24 cellular contexts compared by ENCODE assay signal in the genomic region with DNA sequence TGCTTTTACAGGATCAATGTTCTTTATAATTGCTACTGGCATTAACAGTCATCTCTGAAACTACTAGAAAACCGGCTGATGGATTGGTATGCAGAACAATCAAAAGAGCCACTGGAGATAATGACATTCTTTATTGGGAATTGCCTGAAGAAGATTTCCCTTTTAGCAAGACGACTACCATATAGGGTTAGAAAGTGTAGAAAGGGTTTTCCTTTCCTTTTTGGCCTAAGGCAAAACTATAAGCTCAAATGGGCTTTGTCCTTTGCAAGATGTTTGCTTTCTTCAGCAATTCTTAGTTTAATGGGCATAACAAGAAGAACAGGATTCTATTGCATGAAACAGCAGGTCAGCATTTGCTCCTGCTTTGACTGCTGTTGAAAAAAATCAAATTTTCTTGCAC.
DNase-seq lines count a peak whose midpoint lies in the region; ATAC-seq, FAIRE-seq and TF ChIP-seq lines count a peak whose summit lies in the region.
"Had no signal": no experiment of that assay in that cellular context is flagged by ENCODE, and none has a peak within 500 bp of the region (broad histone marks: within the 10 kb centered on the region; RNA-seq: fewer than 3 reads in every experiment).

No MANE protein-coding gene starts in this region.

- TF ChIP-seq RAD21 in neural cell (conservative IDR thresholded peaks at IDR 0.05): no peak

- no peak for FAIRE-seq in GM12891 (lab: Jason Lieb, UNC)
- FAIRE-seq: G401.6, GM18507 had no signal

- no peak for TF ChIP-seq POLR2A in GM12891 (IDR thresholded peaks at IDR 0.05; ENCODE audit: low read depth, low read length)

- no peaks in the 10 kb centered on the region for H3K79me2 ChIP-seq in Karpas-422 (ENCODE audit: low read length)
- no peaks in the 10 kb centered on the region for H3K79me2 ChIP-seq in neural cell (replicated peaks; ENCODE audit: insufficient read depth, low read length)

- no peaks in the 10 kb centered on the region for H3F3A ChIP-seq in neural cell (ENCODE audit: insufficient read depth, low read length, poor library complexity, severe bottlenecking)

- H3K4me2 ChIP-seq in Karpas-422 (ENCODE audit: low read depth, low read length, poor library complexity, severe bottlenecking) (no peak overlapping the region), neural cell (ENCODE audit: low read length) (no peak overlapping the region)
- H3K4me2 ChIP-seq: BLaER1 treated with 17β-estradiol and CSF1 and Interleukin-3, amounts not matched to agents 10 nM and 100 nM had no signal

- H3K27me3 ChIP-seq in Karpas-422 (ENCODE audit: low read length) (no peaks in the 10 kb centered on the region), neural cell (ENCODE audit: insufficient read depth, low read depth, low read length) (no peaks in the 10 kb centered on the region)
- H3K27me3 ChIP-seq: BLaER1 treated with 17β-estradiol and CSF1 and Interleukin-3, amounts not matched to agents 10 nM and 100 nM; Peyer's patch had no signal

- ATAC-seq in HG02840 (IDR thresholded peaks at IDR 0.05; ENCODE audit: low FRiP score, unreplicated experiment): no peak
- ATAC-seq: HCT116 had no signal

- H3K9me3 ChIP-seq in Karpas-422 (ENCODE audit: low read length) (no peaks in the 10 kb centered on the region), neural cell (ENCODE audit: low read length) (no peaks in the 10 kb centered on the region)

- peak; percentile 58 for DNase-seq in COLO829 (ENCODE audit: low spot score)
- no peak for DNase-seq in Karpas-422
- DNase-seq in epidermal melanocyte (ENCODE audit: insufficient read length, low spot score): peak; percentile 33
- DNase-seq in GM12891 (ENCODE audit: insufficient read length, low spot score): no peak
- no peak for DNase-seq in UCSD-AML1 (lab: John Stamatoyannopoulos, UW; ENCODE audit: unreplicated experiment)
- DNase-seq: 8988T; Calu3; CD4-positive, alpha-beta memory T cell; DMS153; GOT3; NCI-H1092; NCI-H1436 treated with DMSO at 0.1 percent for 48 hours; NCI-H1930; NCI-H345; NCI-H524; NCI-H774; Peyer's patch; SW 1271 had no signal

- H3K9me2 ChIP-seq in Karpas-422 (replicated peaks; ENCODE audit: insufficient read depth, low read length) (no peaks in the 10 kb centered on the region), neural cell (ENCODE audit: insufficient read depth, low read length) (no peaks in the 10 kb centered on the region)

- H3K36me3 ChIP-seq in Karpas-422 (ENCODE audit: insufficient read depth, low read length): no peaks in the 10 kb centered on the region
- no peaks in the 10 kb centered on the region for H3K36me3 ChIP-seq in neural cell (ENCODE audit: insufficient read depth, low read length)
- H3K36me3 ChIP-seq: BLaER1 treated with 17β-estradiol and CSF1 and Interleukin-3, amounts not matched to agents 10 nM and 100 nM; Peyer's patch had no signal

- H3K27ac ChIP-seq in Karpas-422 (ENCODE audit: low read length) (no peak overlapping the region), neural cell (ENCODE audit: low read length) (no peak overlapping the region)
- H3K27ac ChIP-seq: BLaER1 treated with 17β-estradiol and CSF1 and Interleukin-3, amounts not matched to agents 10 nM and 100 nM; Peyer's patch had no signal

- peak overlapping the region; percentile 45; the same call in 1 of the 2 replicates for H2AFZ ChIP-seq in Karpas-422 (ENCODE audit: low read length)
- peak overlapping the region; percentile 5 for H2AFZ ChIP-seq in neural cell (ENCODE audit: low read depth, low read length)

- TF ChIP-seq EP300 in neural cell (conservative IDR thresholded peaks at IDR 0.05; ENCODE audit: poor library complexity, severe bottlenecking): no peak

- H4K20me1 ChIP-seq in Karpas-422 (ENCODE audit: insufficient read depth, low read depth, low read length) (no peaks in the 10 kb centered on the region), neural cell (ENCODE audit: insufficient read depth) (no peaks in the 10 kb centered on the region)
- H4K20me1 ChIP-seq: BLaER1 treated with 17β-estradiol and CSF1 and Interleukin-3, amounts not matched to agents 10 nM and 100 nM had no signal

- no peak for TF ChIP-seq CTCF in neural cell (IDR thresholded peaks at IDR 0.05; ENCODE audit: poor library complexity, severe bottlenecking)

- H3K4me3 ChIP-seq in Karpas-422 (ENCODE audit: low read length) (no peak overlapping the region), neural cell (ENCODE audit: low read length) (no peak overlapping the region)
- H3K4me3 ChIP-seq: BLaER1 treated with 17β-estradiol and CSF1 and Interleukin-3, amounts not matched to agents 10 nM and 100 nM; Peyer's patch had no signal

- H3K9ac ChIP-seq in Karpas-422 (ENCODE audit: low read length): no peak overlapping the region
- no peak overlapping the region for H3K9ac ChIP-seq in neural cell (ENCODE audit: low read length)
- H3K9ac ChIP-seq: BLaER1 treated with 17β-estradiol and CSF1 and Interleukin-3, amounts not matched to agents 10 nM and 100 nM had no signal

- no peaks in the 10 kb centered on the region for H3K4me1 ChIP-seq in Karpas-422 (ENCODE audit: low read length)
- H3K4me1 ChIP-seq: Peyer's patch had no signal

TF ChIP-seq in neural cell, 6 proteins besides CTCF, POLR2A, EP300 and RAD21:
- no peak for TF ChIP-seq MXI1 (conservative IDR thresholded peaks at IDR 0.05; ENCODE audit: poor library complexity, severe bottlenecking)
- no peak for TF ChIP-seq SMC3 (conservative IDR thresholded peaks at IDR 0.05; ENCODE audit: poor library complexity)
- TF ChIP-seq TAF1 (IDR thresholded peaks at IDR 0.05; ENCODE audit: low read depth): no peak
- TF ChIP-seq EZH2 (IDR thresholded peaks at IDR 0.05; ENCODE audit: borderline replicate concordance, insufficient read depth, low read length, poor library complexity, severe bottlenecking): no peak
- TF ChIP-seq POLR2AphosphoS5 (IDR thresholded peaks at IDR 0.05): no peak
- TF ChIP-seq, protein P1, sequence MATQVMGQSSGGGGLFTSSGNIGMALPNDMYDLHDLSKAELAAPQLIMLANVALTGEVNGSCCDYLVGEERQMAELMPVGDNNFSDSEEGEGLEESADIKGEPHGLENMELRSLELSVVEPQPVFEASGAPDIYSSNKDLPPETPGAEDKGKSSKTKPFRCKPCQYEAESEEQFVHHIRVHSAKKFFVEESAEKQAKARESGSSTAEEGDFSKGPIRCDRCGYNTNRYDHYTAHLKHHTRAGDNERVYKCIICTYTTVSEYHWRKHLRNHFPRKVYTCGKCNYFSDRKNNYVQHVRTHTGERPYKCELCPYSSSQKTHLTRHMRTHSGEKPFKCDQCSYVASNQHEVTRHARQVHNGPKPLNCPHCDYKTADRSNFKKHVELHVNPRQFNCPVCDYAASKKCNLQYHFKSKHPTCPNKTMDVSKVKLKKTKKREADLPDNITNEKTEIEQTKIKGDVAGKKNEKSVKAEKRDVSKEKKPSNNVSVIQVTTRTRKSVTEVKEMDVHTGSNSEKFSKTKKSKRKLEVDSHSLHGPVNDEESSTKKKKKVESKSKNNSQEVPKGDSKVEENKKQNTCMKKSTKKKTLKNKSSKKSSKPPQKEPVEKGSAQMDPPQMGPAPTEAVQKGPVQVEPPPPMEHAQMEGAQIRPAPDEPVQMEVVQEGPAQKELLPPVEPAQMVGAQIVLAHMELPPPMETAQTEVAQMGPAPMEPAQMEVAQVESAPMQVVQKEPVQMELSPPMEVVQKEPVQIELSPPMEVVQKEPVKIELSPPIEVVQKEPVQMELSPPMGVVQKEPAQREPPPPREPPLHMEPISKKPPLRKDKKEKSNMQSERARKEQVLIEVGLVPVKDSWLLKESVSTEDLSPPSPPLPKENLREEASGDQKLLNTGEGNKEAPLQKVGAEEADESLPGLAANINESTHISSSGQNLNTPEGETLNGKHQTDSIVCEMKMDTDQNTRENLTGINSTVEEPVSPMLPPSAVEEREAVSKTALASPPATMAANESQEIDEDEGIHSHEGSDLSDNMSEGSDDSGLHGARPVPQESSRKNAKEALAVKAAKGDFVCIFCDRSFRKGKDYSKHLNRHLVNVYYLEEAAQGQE (IDR thresholded peaks at IDR 0.05; ENCODE audit: borderline replicate concordance): no peak

TF ChIP-seq in GM12891, 5 proteins besides CTCF, POLR2A, EP300 and RAD21:
- TF ChIP-seq TAF1 (IDR thresholded peaks at IDR 0.05; ENCODE audit: low read depth, low read length) (no peak), POU2F2 (IDR thresholded peaks at IDR 0.05; ENCODE audit: low read depth, low read length) (no peak), POLR2AphosphoS5 (IDR thresholded peaks at IDR 0.05; ENCODE audit: low read depth, low read length) (no peak), PAX5 (IDR thresholded peaks at IDR 0.05; ENCODE audit: insufficient read depth, low read length, severe bottlenecking) (no peak), SPI1 (IDR thresholded peaks at IDR 0.05; ENCODE audit: low read depth, low read length) (no peak)

Comparison
In these comparisons a context has a peak if more than half of its experiments do, and no peak if none do; other contexts are left out.
1. DNase-seq: peak in COLO829 (single experiment) and epidermal melanocyte (single experiment); none in Karpas-422 (single experiment), GM12891 (single experiment) and UCSD-AML1 (single experiment).